11 cellular contexts compared by ENCODE assay signal in the genomic region with DNA sequence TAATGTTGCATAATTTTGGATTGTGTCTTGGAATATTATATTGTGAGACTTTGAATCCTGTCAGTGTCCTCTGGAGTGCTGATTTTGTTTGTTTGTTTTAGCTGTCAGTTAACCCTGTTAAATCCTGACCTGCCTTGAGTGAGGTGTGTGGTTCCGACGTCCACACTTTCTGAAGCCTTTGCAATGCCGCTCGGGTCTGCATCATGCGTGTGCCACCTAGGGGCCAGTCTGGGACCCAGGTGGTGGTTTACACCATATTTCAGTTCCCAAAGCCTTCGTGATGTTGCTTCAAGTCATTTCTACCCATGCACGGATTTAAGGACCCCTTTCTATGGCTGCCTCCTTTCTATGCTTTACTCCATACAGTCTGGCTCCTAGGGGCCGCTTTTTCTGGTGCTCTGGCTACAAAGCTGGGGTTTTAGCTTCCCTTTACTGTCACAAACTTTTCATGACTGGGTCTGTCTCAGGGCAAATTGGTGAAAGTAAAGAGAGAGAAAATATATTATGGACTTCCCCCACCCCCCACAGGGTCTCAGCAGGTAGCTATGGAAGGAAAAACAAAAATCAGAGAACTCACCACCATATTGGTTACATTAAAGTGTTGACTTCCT. TPM values are rescaled to one million over a fixed set of nuclear protein-coding genes. Genes with fewer than 3 reads are reported as not detected.
DNase-seq lines count a peak whose midpoint lies in the region; ATAC-seq and TF ChIP-seq lines count a peak whose summit lies in the region.
"Had no signal": no experiment of that assay in that cellular context is flagged by ENCODE, and none has a peak within 500 bp of the region (broad histone marks: within the 10 kb centered on the region; RNA-seq: fewer than 3 reads in every experiment).

No MANE protein-coding gene starts in this region.

- H3K9me3 ChIP-seq in neural progenitor cell (ENCODE audit: low read depth): no peaks in the 10 kb centered on the region
- H3K9me3 ChIP-seq: pancreas had no signal

- DNase-seq in NCI-H748 (lab: John Stamatoyannopoulos, UW; ENCODE audit: unreplicated experiment): peak; percentile 21
- no peak for DNase-seq in NCI-H748 treated with DMSO at 0.1 percent for 48 hours (lab: John Stamatoyannopoulos, UW)
- DNase-seq in NAMALWA (ENCODE audit: low spot score): peak; percentile 61
- DNase-seq in cerebellar cortex (ENCODE audit: low spot score): peak; percentile 14
- DNase-seq in neural progenitor cell (ENCODE audit: low spot score): peak; percentile 57
- no peak for DNase-seq in stimulated activated CD4-positive, alpha-beta T cell treated with anti-CD3 and anti-CD28 coated beads, Interleukin-4, amount 100 ng/mL, for 1 hour
- DNase-seq in activated naive CD4-positive, alpha-beta T cell treated with anti-CD3 and anti-CD28 coated beads, Interleukin-2, amount 10 ng/mL, durations not matched to agents 7 days and 5 days: no peak
- DNase-seq: activated CD4-positive, alpha-beta T cell treated with anti-CD3 and anti-CD28 coated beads for 36 hours had no signal

- peaks cover 8% of the 10 kb centered on the region for H3K9me3 Mint-ChIP-seq in neural progenitor cell
- no peaks in the 10 kb centered on the region for H3K9me3 Mint-ChIP-seq in activated naive CD4-positive, alpha-beta T cell treated with anti-CD3 and anti-CD28 coated beads, Interleukin-2, amount 10 ng/mL, durations not matched to agents 7 days and 5 days

- no peaks in the 10 kb centered on the region for H3K36me3 ChIP-seq in neural progenitor cell
- H3K36me3 ChIP-seq: pancreas had no signal

- peaks cover 30% of the 10 kb centered on the region for H3K27me3 Mint-ChIP-seq in neural progenitor cell (ENCODE audit: insufficient read depth, low read depth)
- peaks cover 45% of the 10 kb centered on the region for H3K27me3 Mint-ChIP-seq in activated naive CD4-positive, alpha-beta T cell treated with anti-CD3 and anti-CD28 coated beads, Interleukin-2, amount 10 ng/mL, durations not matched to agents 7 days and 5 days
- H3K27me3 Mint-ChIP-seq: activated CD4-positive, alpha-beta T cell treated with anti-CD3 and anti-CD28 coated beads for 36 hours had no signal

- no peaks in the 10 kb centered on the region for H3K36me3 Mint-ChIP-seq in neural progenitor cell
- H3K36me3 Mint-ChIP-seq in activated naive CD4-positive, alpha-beta T cell treated with anti-CD3 and anti-CD28 coated beads, Interleukin-2, amount 10 ng/mL, durations not matched to agents 7 days and 5 days: peaks cover 1% of the 10 kb centered on the region

- no peak overlapping the region for H3K4me2 ChIP-seq in neural progenitor cell

- H3K79me2 ChIP-seq in neural progenitor cell (ENCODE audit: low read depth): no peaks in the 10 kb centered on the region

- H3K4me3 ChIP-seq in neural progenitor cell: no peak overlapping the region
- H3K4me3 ChIP-seq: pancreas had no signal

- TF ChIP-seq CTCF in neural progenitor cell (IDR thresholded peaks at IDR 0.05): peak; percentile 56

- H3K4me1 ChIP-seq in neural progenitor cell: no peaks in the 10 kb centered on the region
- H3K4me1 ChIP-seq: pancreas had no signal

- H3K9ac ChIP-seq in neural progenitor cell: no peak overlapping the region

- no peaks in the 10 kb centered on the region for H3K4me1 Mint-ChIP-seq in neural progenitor cell
- H3K4me1 Mint-ChIP-seq in activated naive CD4-positive, alpha-beta T cell treated with anti-CD3 and anti-CD28 coated beads, Interleukin-2, amount 10 ng/mL, durations not matched to agents 7 days and 5 days: no peaks in the 10 kb centered on the region
- H3K4me1 Mint-ChIP-seq: activated CD4-positive, alpha-beta T cell treated with anti-CD3 and anti-CD28 coated beads for 36 hours; B cell had no signal

- H3K4me3 Mint-ChIP-seq in neural progenitor cell: no peak overlapping the region
- H3K4me3 Mint-ChIP-seq in activated naive CD4-positive, alpha-beta T cell treated with anti-CD3 and anti-CD28 coated beads, Interleukin-2, amount 10 ng/mL, durations not matched to agents 7 days and 5 days: no peak overlapping the region
- H3K4me3 Mint-ChIP-seq: activated CD4-positive, alpha-beta T cell treated with anti-CD3 and anti-CD28 coated beads for 36 hours; B cell had no signal

- no peak overlapping the region for H3K27ac ChIP-seq in neural progenitor cell
- H3K27ac ChIP-seq: pancreas had no signal

- no peaks in the 10 kb centered on the region for H3F3A ChIP-seq in neural progenitor cell (ENCODE audit: low read depth)

- H3K27ac Mint-ChIP-seq in neural progenitor cell: no peak overlapping the region
- H3K27ac Mint-ChIP-seq in activated naive CD4-positive, alpha-beta T cell treated with anti-CD3 and anti-CD28 coated beads, Interleukin-2, amount 10 ng/mL, durations not matched to agents 7 days and 5 days: no peak overlapping the region
- H3K27ac Mint-ChIP-seq: activated CD4-positive, alpha-beta T cell treated with anti-CD3 and anti-CD28 coated beads for 36 hours; B cell had no signal

- no peak for ATAC-seq in GM18498 (IDR thresholded peaks at IDR 0.05; ENCODE audit: unreplicated experiment)
- ATAC-seq: activated CD4-positive, alpha-beta T cell treated with anti-CD3 and anti-CD28 coated beads for 36 hours had no signal

- no peaks in the 10 kb centered on the region for H4K20me1 ChIP-seq in neural progenitor cell (ENCODE audit: low read depth)

- CTCF ChIA-PET in activated naive CD4-positive, alpha-beta T cell treated with anti-CD3 and anti-CD28 coated beads, Interleukin-2, amount 10 ng/mL, durations not matched to agents 7 days and 5 days (lab: Charles Lee): interaction anchor here (0.9 to 1.3 kb wide), 3 partner anchors 9 to 36 kb away, joined by 3 to 6 read pairs (median 3); no protein-coding TSS in a partner anchor

- H3K27me3 ChIP-seq in neural progenitor cell: peaks cover 59% of the 10 kb centered on the region

- H2AFZ ChIP-seq in neural progenitor cell (replicated peaks): no peak overlapping the region

RNA-seq across cellular contexts. Expression of gene OR4D1, which starts 11.4 kb away (rescaled TPM):
- 0.13 and 0.37 TPM in 2 replicates for total RNA-seq in neural progenitor cell (ENCODE audit: low replicate concordance)
- total RNA-seq: B cell, pancreas had no signal

RNA-seq across cellular contexts. Expression of gene OR4D2, which starts 30.0 kb away (rescaled TPM):
- not detected in 2 replicates for total RNA-seq in neural progenitor cell (ENCODE audit: low replicate concordance)
- total RNA-seq: activated CD4-positive, alpha-beta T cell treated with anti-CD3 and anti-CD28 coated beads for 36 hours; B cell; pancreas had no signal

RNA-seq across cellular contexts. Expression of gene DYNLL2, which starts 53.6 kb away (rescaled TPM):
- 46.8 and 52.6 TPM in 2 replicates for total RNA-seq in neural progenitor cell (ENCODE audit: low replicate concordance)

RNA-seq across cellular contexts. Expression of gene EPX, which starts 55.8 kb away (rescaled TPM):
- not detected in 2 replicates for total RNA-seq in neural progenitor cell (ENCODE audit: low replicate concordance)
- total RNA-seq: activated CD4-positive, alpha-beta T cell treated with anti-CD3 and anti-CD28 coated beads for 36 hours; B cell; pancreas had no signal

Comparison
In these comparisons a context has a peak if more than half of its experiments do, and no peak if none do; other contexts are left out.
1. DNase-seq: peak in NCI-H748 (single experiment), NAMALWA (single experiment), cerebellar cortex (single experiment) and neural progenitor cell (single experiment); none in NCI-H748 treated with DMSO at 0.1 percent for 48 hours (single experiment), stimulated activated CD4-positive, alpha-beta T cell treated with anti-CD3 and anti-CD28 coated beads, Interleukin-4, amount 100 ng/mL, for 1 hour (single experiment) and activated naive CD4-positive, alpha-beta T cell treated with anti-CD3 and anti-CD28 coated beads, Interleukin-2, amount 10 ng/mL, durations not matched to agents 7 days and 5 days (single experiment).